In the genomic region with DNA sequence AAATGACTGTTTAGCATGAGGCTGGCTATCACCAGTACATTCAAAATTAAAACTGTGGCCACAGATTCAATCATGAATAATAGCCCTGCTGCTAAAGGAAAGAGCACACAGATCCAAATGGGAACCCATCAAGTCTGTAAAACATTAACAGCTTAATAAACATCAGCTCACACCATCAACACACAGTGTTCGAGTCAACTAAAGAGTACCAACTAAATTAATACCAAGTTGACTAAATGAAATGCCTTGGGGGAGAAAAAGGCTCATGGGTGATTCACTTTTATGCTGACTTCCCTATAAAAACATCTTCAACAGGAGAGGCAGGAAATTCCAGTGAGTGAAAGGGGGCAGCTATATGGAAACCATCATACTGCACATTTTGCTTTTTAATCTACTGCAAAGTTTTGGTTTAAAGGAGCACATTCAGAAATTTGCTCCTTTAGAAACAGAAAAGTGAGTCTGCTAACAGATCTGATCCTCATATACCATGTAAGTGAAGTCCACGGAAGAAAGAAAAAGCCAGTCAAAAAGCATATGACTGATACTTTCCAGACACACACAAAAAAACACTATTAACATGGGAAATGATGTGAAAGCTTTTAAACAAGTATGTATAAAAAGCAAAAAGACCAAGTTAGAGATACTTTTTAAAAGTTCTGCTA, we compare ENCODE assay signal across 1 cellular context.
TF ChIP-seq lines count a peak whose summit lies in the region.

No MANE protein-coding gene starts in this region.

TF ChIP-seq in A549, 52 proteins besides CTCF, POLR2A, EP300 and RAD21 (continued from another document):
- TF ChIP-seq CEBPB (IDR thresholded peaks at IDR 0.05) (no peak), ESRRA (IDR thresholded peaks at IDR 0.05; ENCODE audit: borderline replicate concordance, low read length) (no peak), NR3C1 (IDR thresholded peaks at IDR 0.05) (no peak), CBX8 (IDR thresholded peaks at IDR 0.05) (no peak), ZC3H11A (IDR thresholded peaks at IDR 0.05) (no peak), FOSB (CRISPR knock-in tag; IDR thresholded peaks at IDR 0.05) (0 out of 2 replicates have a peak, but pooled peaks have one; percentile 21), HOXB13 (CRISPR knock-in tag; IDR thresholded peaks at IDR 0.05; ENCODE audit: low read depth) (no peak), SMC3 (IDR thresholded peaks at IDR 0.05) (no peak), ZFP36 (IDR thresholded peaks at IDR 0.05; ENCODE audit: borderline replicate concordance, partially characterized antibody) (no peak), BCL3 (IDR thresholded peaks at IDR 0.05) (no peak), JUNB (IDR thresholded peaks at IDR 0.05) (peak; percentile 59), ZSCAN20 (CRISPR knock-in tag; IDR thresholded peaks at IDR 0.05) (no peak), HES2 (IDR thresholded peaks at IDR 0.05) (no peak), HDAC2 (IDR thresholded peaks at IDR 0.05) (no peak), ZNF302 (CRISPR knock-in tag; IDR thresholded peaks at IDR 0.05) (no peak), MAFK (IDR thresholded peaks at IDR 0.05; ENCODE audit: partially characterized antibody) (peak; percentile 68)
- TF ChIP-seq, protein P1, sequence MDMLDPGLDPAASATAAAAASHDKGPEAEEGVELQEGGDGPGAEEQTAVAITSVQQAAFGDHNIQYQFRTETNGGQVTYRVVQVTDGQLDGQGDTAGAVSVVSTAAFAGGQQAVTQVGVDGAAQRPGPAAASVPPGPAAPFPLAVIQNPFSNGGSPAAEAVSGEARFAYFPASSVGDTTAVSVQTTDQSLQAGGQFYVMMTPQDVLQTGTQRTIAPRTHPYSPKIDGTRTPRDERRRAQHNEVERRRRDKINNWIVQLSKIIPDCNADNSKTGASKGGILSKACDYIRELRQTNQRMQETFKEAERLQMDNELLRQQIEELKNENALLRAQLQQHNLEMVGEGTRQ (IDR thresholded peaks at IDR 0.05) = no peak
